In genomic region chr14:40240456-40240855, GRCh38 we compare ENCODE assay signal across 14 cellular contexts.
A peak's percentile ranks its signal among the peaks of the same experiment; 100 is the strongest.
DNase-seq lines count a peak whose midpoint lies in the region; ATAC-seq and TF ChIP-seq lines count a peak whose summit lies in the region.
"Had no signal": no experiment of that assay in that cellular context is flagged by ENCODE, and none has a peak within 500 bp of the region (broad histone marks: within the 10 kb centered on the region; RNA-seq: fewer than 3 reads in every experiment).

No MANE protein-coding gene starts in this region.

- no peaks in the 10 kb centered on the region for H3K36me3 Mint-ChIP-seq in activated T-helper 2 cell treated with anti-CD3 and anti-CD28 coated beads, Interferon-gamma antibody, Interleukin-2, Interleukin-4, amounts not matched to agents 10 μg/mL and 5 μg/mL and 100 μg/mL, durations not matched to agents 14 hours and 24 hours and 36 hours (ENCODE audit: low read depth)

- H3K4me3 ChIP-seq in A673 (ENCODE audit: low read depth, low read length, poor library complexity, severe bottlenecking) (no peak overlapping the region), fibroblast of mammary gland (ENCODE audit: control insufficient read depth, low read depth, low read length) (no peak overlapping the region)
- H3K4me3 ChIP-seq: BLaER1, GM12878, GM23248 had no signal

- no peaks in the 10 kb centered on the region for H3K4me1 ChIP-seq in A673 (ENCODE audit: insufficient read depth, low read length, poor library complexity, severe bottlenecking)
- H3K4me1 ChIP-seq: BLaER1 had no signal

- no peak for TF ChIP-seq CTCF in A673 (conservative IDR thresholded peaks at IDR 0.05; ENCODE audit: low read depth, low read length)
- no peak for TF ChIP-seq CTCF in fibroblast of mammary gland (conservative IDR thresholded peaks at IDR 0.05; ENCODE audit: control insufficient read depth, insufficient read depth, low read depth, low read length)

- H3K4me1 Mint-ChIP-seq in activated T-helper 2 cell treated with anti-CD3 and anti-CD28 coated beads, Interferon-gamma antibody, Interleukin-2, Interleukin-4, amounts not matched to agents 10 μg/mL and 5 μg/mL and 100 μg/mL, durations not matched to agents 14 hours and 24 hours and 36 hours (ENCODE audit: low read depth), result no peaks in the 10 kb centered on the region
- H3K4me1 Mint-ChIP-seq: T-helper 17 cell had no signal

- H3K27me3 Mint-ChIP-seq in activated T-helper 2 cell treated with anti-CD3 and anti-CD28 coated beads, Interferon-gamma antibody, Interleukin-2, Interleukin-4, amounts not matched to agents 10 μg/mL and 5 μg/mL and 100 μg/mL, durations not matched to agents 14 hours and 24 hours and 36 hours (ENCODE audit: low read depth), result no peaks in the 10 kb centered on the region
- H3K27me3 Mint-ChIP-seq: T-helper 17 cell had no signal

- peaks cover 30% of the 10 kb centered on the region for H3K9me3 Mint-ChIP-seq in activated T-helper 2 cell treated with anti-CD3 and anti-CD28 coated beads, Interferon-gamma antibody, Interleukin-2, Interleukin-4, amounts not matched to agents 10 μg/mL and 5 μg/mL and 100 μg/mL, durations not matched to agents 14 hours and 24 hours and 36 hours

- no peaks in the 10 kb centered on the region for H3K27me3 ChIP-seq in A673 (replicated peaks; ENCODE audit: insufficient read depth, low read depth, low read length, poor library complexity)
- H3K27me3 ChIP-seq: BLaER1 had no signal

- CTCF ChIA-PET in A673 (lab: Charles Lee), result no interaction called here

- H3K27ac Mint-ChIP-seq in activated T-helper 2 cell treated with anti-CD3 and anti-CD28 coated beads, Interferon-gamma antibody, Interleukin-2, Interleukin-4, amounts not matched to agents 10 μg/mL and 5 μg/mL and 100 μg/mL, durations not matched to agents 14 hours and 24 hours and 36 hours, result no peak overlapping the region
- H3K27ac Mint-ChIP-seq: T-helper 17 cell had no signal

- POLR2A ChIA-PET in A673 (lab: Charles Lee; ENCODE audit: low non-redundant PET), result no interaction called here

- no peak overlapping the region for H3K4me3 Mint-ChIP-seq in activated T-helper 2 cell treated with anti-CD3 and anti-CD28 coated beads, Interferon-gamma antibody, Interleukin-2, Interleukin-4, amounts not matched to agents 10 μg/mL and 5 μg/mL and 100 μg/mL, durations not matched to agents 14 hours and 24 hours and 36 hours (ENCODE audit: low read depth)
- H3K4me3 Mint-ChIP-seq: T-helper 17 cell had no signal

- no peaks in the 10 kb centered on the region for H3K36me3 ChIP-seq in A673 (ENCODE audit: insufficient read depth, low read length, poor library complexity, severe bottlenecking)
- H3K36me3 ChIP-seq: BLaER1 had no signal

- intact Hi-C loops in A673 (cut with micrococcal nuclease; ENCODE audit: unreplicated experiment), result no loop called here
- intact Hi-C loops in activated T-helper 2 cell treated with anti-CD3 and anti-CD28 coated beads, Interferon-gamma antibody, Interleukin-2, Interleukin-4, amounts not matched to agents 10 μg/mL and 5 μg/mL and 100 μg/mL, durations not matched to agents 14 hours and 24 hours and 36 hours (cut with micrococcal nuclease), result no loop called here

- no peak for ATAC-seq in HG03571 (IDR thresholded peaks at IDR 0.05; ENCODE audit: unreplicated experiment)
- ATAC-seq: GM12878, T-helper 17 cell had no signal

- BruUV-seq in A673 (replicated peaks; lab: Mats Ljungman, UMichigan), result no TSS peak

- H3K27ac ChIP-seq in A673 (ENCODE audit: low read depth, low read length, poor library complexity, severe bottlenecking), result no peak overlapping the region
- H3K27ac ChIP-seq: BLaER1, GM23248 had no signal

- peaks cover 8% of the 10 kb centered on the region for H3K9me3 ChIP-seq in A673 (ENCODE audit: low read depth, low read length, poor library complexity, severe bottlenecking)

- peak; percentile 7 for DNase-seq in A673 (ENCODE audit: low spot score)
- peak; percentile 48 for DNase-seq in H4 (ENCODE audit: low spot score)
- peak; percentile 26 for DNase-seq in RKO (ENCODE audit: low spot score)
- peak; percentile 37 for DNase-seq in fibroblast of mammary gland (ENCODE audit: low read depth)
- no peak for DNase-seq in activated T-helper 2 cell treated with anti-CD3 and anti-CD28 coated beads, Interferon-gamma antibody, Interleukin-2, Interleukin-4, amounts not matched to agents 10 μg/mL and 5 μg/mL and 100 μg/mL, durations not matched to agents 14 hours and 24 hours and 36 hours (ENCODE audit: low spot score)
- no peak for DNase-seq in D341Med (ENCODE audit: low spot score)
- DNase-seq: GM23248, NCI-H1092 treated with DMSO at 0.1 percent for 48 hours, NCI-H187, NCI-H526, T-helper 17 cell had no signal

Comparison
In these comparisons a context has a peak if more than half of its experiments do, and no peak if none do; other contexts are left out.
1. DNase-seq: peak in A673 (single experiment), H4 (single experiment), RKO (single experiment) and fibroblast of mammary gland (single experiment); none in activated T-helper 2 cell treated with anti-CD3 and anti-CD28 coated beads, Interferon-gamma antibody, Interleukin-2, Interleukin-4, amounts not matched to agents 10 μg/mL and 5 μg/mL and 100 μg/mL, durations not matched to agents 14 hours and 24 hours and 36 hours (single experiment) and D341Med (single experiment).